In genomic region chr17:64147110-64148016, GRCh38 we compare ENCODE assay signal across 8 cellular contexts. TPM values are rescaled to one million over a fixed set of nuclear protein-coding genes. Genes with fewer than 3 reads are reported as not detected.
DNase-seq lines count a peak whose midpoint lies in the region; TF ChIP-seq lines count a peak whose summit lies in the region.

No MANE protein-coding gene starts in this region.

- TF ChIP-seq CTCF in brain microvascular endothelial cell (IDR thresholded peaks at IDR 0.05; ENCODE audit: low read depth, low read length, missing control alignments) = no peak

- no peak overlapping the region for H3K27ac ChIP-seq in brain microvascular endothelial cell

- peak overlapping the region; percentile 86 for H3K4me3 ChIP-seq in brain microvascular endothelial cell (ENCODE audit: low read depth, low read length)

- H3K27me3 ChIP-seq in brain microvascular endothelial cell (replicated peaks) = no peaks in the 10 kb centered on the region

- in situ Hi-C loops in KBM-7 (cut with MboI; ENCODE audit: low pct_unique_long_range_greater_than_20kb, low sequenced_read_pairs) = loop anchor here (25.0 kb wide), 1 partner anchor 110 kb away; no protein-coding TSS in a partner anchor
- in situ Hi-C loops in brain microvascular endothelial cell (cut with HindIII; ENCODE audit: low pct_ligation_motif_present, low sequenced_read_pairs) = no loop called here

- H3K36me3 ChIP-seq in brain microvascular endothelial cell (replicated peaks) = peaks cover 5% of the 10 kb centered on the region

- DNase-seq in Daoy (ENCODE audit: low read depth) (peak; percentile 23), KBM-7 (peak; percentile 58), brain microvascular endothelial cell (no peak), myocyte (ENCODE audit: low read depth) (peak; percentile 34), amniotic stem cell (lab: John Stamatoyannopoulos, UW) (no peak), anterior cingulate cortex (lab: John Stamatoyannopoulos, UW) (no peak), NCI-H187 treated with DMSO at 0.1 percent for 48 hours (lab: John Stamatoyannopoulos, UW) (no peak), iPS-NIHi7 (ENCODE audit: extremely low spot score) (no peak)

RNA-seq across cellular contexts. Expression of gene ERN1, which starts 17.4 kb away (rescaled TPM):
- total RNA-seq in Daoy (2014; rRNA removed; shearing (Covaris generic)) = 5.2 and 13.5 TPM in 2 replicates
- 4.0 and 5.6 TPM in 2 replicates for total RNA-seq in myocyte
- 7.3 TPM for polyA plus RNA-seq in myocyte (2012)

Comparison
In these comparisons a context has a peak if more than half of its experiments do, and no peak if none do; other contexts are left out.
1. DNase-seq: peak in Daoy (single experiment), KBM-7 (single experiment) and myocyte (single experiment); none in brain microvascular endothelial cell (single experiment), amniotic stem cell (single experiment), anterior cingulate cortex (0 of 58), NCI-H187 treated with DMSO at 0.1 percent for 48 hours (single experiment) and iPS-NIHi7 (single experiment).